8 cellular contexts compared by ENCODE assay signal in genomic region chr6:3023663-3024483, GRCh38. TPM values are rescaled to one million over a fixed set of nuclear protein-coding genes. Genes with fewer than 3 reads are reported as not detected.
DNase-seq lines count a peak whose midpoint lies in the region; TF ChIP-seq lines count a peak whose summit lies in the region.

No MANE protein-coding gene starts in this region.

- H4K20me1 ChIP-seq in osteoblast (ENCODE audit: insufficient read depth, low read length) = no peaks in the 10 kb centered on the region

- WGBS in testis, 2 donors = 22 to 23% methylated on average over 28 to 32 of the region's 32 CpGs

- peak overlapping the region; percentile 86 for H2AFZ ChIP-seq in osteoblast (ENCODE audit: low read length)

- H3K9me3 ChIP-seq in osteoblast (ENCODE audit: low read depth, low read length) (no peaks in the 10 kb centered on the region), testis (no peaks in the 10 kb centered on the region)

- H3K4me2 ChIP-seq in osteoblast (ENCODE audit: insufficient read depth, low read length) = peak overlapping the region; percentile 92

- H3K4me3 ChIP-seq in osteoblast (ENCODE audit: insufficient read depth, low read length) (peak overlapping the region; percentile 73), testis (peak overlapping the region; percentile 25 to 52)

- H3K27ac ChIP-seq in osteoblast (ENCODE audit: low read depth, low read length) (peak overlapping the region; percentile 78), testis (peak overlapping the region; percentile 66 to 73)

- peaks cover 17% of the 10 kb centered on the region for H3K79me2 ChIP-seq in osteoblast (ENCODE audit: insufficient read depth, low read length)

- no peak for TF ChIP-seq POLR2A in testis (IDR thresholded peaks at IDR 0.05)

- intact Hi-C loops in testis (cut with DNase I; ENCODE audit: low total_unique reads) = no loop called here

- H3K36me3 ChIP-seq in osteoblast (ENCODE audit: insufficient read depth, low read length) (peaks cover 8% of the 10 kb centered on the region), testis (ENCODE audit: low read depth, missing control alignments) (no peaks in the 10 kb centered on the region)

- H3K27me3 ChIP-seq in osteoblast (ENCODE audit: insufficient read depth, low read length) (no peaks in the 10 kb centered on the region), testis (no peaks in the 10 kb centered on the region)

- peak; percentile 2 for DNase-seq in COR-L47 (lab: John Stamatoyannopoulos, UW)
- peak; percentile 90 for DNase-seq in GM20000 (ENCODE audit: low spot score)
- DNase-seq in HS-27A (ENCODE audit: low read depth) = peak; percentile 66
- DNase-seq in RKO (ENCODE audit: low spot score) = peak; percentile 97
- peak; percentile 76 to 82 for DNase-seq in activated T-helper 1 cell treated with anti-CD3 and anti-CD28 coated beads, Interleukin-2, amount 50 U/mL, for 16 hours (ENCODE audit: low read depth in 1 of 2, low spot score in 1 of 2)
- DNase-seq in foreskin melanocyte = peak; percentile 92
- peak; percentile 98 for DNase-seq in osteoblast (ENCODE audit: insufficient read length, low spot score, missing footprints)
- DNase-seq in testis = peak; percentile 91

- H3K4me1 ChIP-seq in osteoblast (ENCODE audit: insufficient read depth, low read length) = peaks cover 13% of the 10 kb centered on the region
- H3K4me1 ChIP-seq in testis = peaks cover 17% of the 10 kb centered on the region

- TF ChIP-seq CTCF in GM20000 (IDR thresholded peaks at IDR 0.05; ENCODE audit: extremely low read depth, missing control alignments) (no peak), osteoblast (IDR thresholded peaks at IDR 0.05; ENCODE audit: extremely low read depth, low read depth, low read length) (no peak), testis (IDR thresholded peaks at IDR 0.05) (no peak)

RNA-seq across cellular contexts. Expression of gene NQO2, which starts 24.2 kb away (rescaled TPM):
- total RNA-seq in osteoblast = 19.7 and 45.2 TPM in 2 replicates
- total RNA-seq in testis = 10 to 100 TPM in 1 of 2 donors, 1 to 10 TPM in 1; 9.5 to 16.8 TPM
- polyA plus RNA-seq in testis (ENCODE audit: insufficient read depth, low read depth, low replicate concordance) = 35.6 TPM

RNA-seq across cellular contexts. Expression of gene RIPK1, which starts 44.4 kb away (rescaled TPM):
- 28.0 and 29.3 TPM in 2 replicates for total RNA-seq in osteoblast
- total RNA-seq in testis = 10 to 100 TPM; 16.7 to 19.3 TPM
- 14.3 TPM for polyA plus RNA-seq in testis (ENCODE audit: insufficient read depth, low read depth, low replicate concordance)

RNA-seq across cellular contexts. Expression of gene SERPINB6, which starts 52.5 kb away (rescaled TPM):
- total RNA-seq in osteoblast (80.7 and 83.2 TPM in 2 replicates), testis (100 to 1,000 TPM; 203 to 281 TPM)
- 348 TPM for polyA plus RNA-seq in testis (ENCODE audit: insufficient read depth, low read depth, low replicate concordance)

Comparison
In these comparisons a context has a peak if more than half of its experiments do, and no peak if none do; other contexts are left out.
1. Peak in every context shown above with its lines: DNase-seq, H3K4me3 ChIP-seq and H3K27ac ChIP-seq.
2. DNase-seq: peak in every context shown above with its lines; median percentile 98 in osteoblast; 97 in RKO; 92 in foreskin melanocyte; 91 in testis; 90 in GM20000; 79 in activated T-helper 1 cell treated with anti-CD3 and anti-CD28 coated beads, Interleukin-2, amount 50 U/mL, for 16 hours; 66 in HS-27A; 2 in COR-L47.